ENCODE assay signal across 31 cellular contexts in genomic region chr4:26468977-26469376, GRCh38. TPM values are rescaled to one million over a fixed set of nuclear protein-coding genes. Genes with fewer than 3 reads are reported as not detected.
"Had no signal": no experiment of that assay in that cellular context is flagged by ENCODE, and none has a peak within 500 bp of the region (broad histone marks: within the 10 kb centered on the region; RNA-seq: fewer than 3 reads in every experiment).

No MANE protein-coding gene starts in this region.

- H3K27me3 Mint-ChIP-seq: activated CD4-positive, alpha-beta T cell treated with anti-CD3 and anti-CD28 coated beads, Interleukin-2, amount 10 ng/mL, durations not matched to agents 24 days and 14 days had no signal

- H3K36me3 Mint-ChIP-seq: activated naive CD8-positive, alpha-beta T cell treated with anti-CD3 and anti-CD28 coated beads for 36 hours had no signal

- H3K4me3 Mint-ChIP-seq: activated CD4-positive, alpha-beta T cell treated with anti-CD3 and anti-CD28 coated beads, Interleukin-2, amount 10 ng/mL, durations not matched to agents 24 days and 14 days; activated CD8-positive, alpha-beta T cell treated with anti-CD3 and anti-CD28 coated beads for 36 hours; activated naive CD4-positive, alpha-beta T cell treated with anti-CD3 and anti-CD28 coated beads for 36 hours; activated naive CD8-positive, alpha-beta T cell treated with anti-CD3 and anti-CD28 coated beads for 36 hours; activated T-cell treated with anti-CD3 and anti-CD28 coated beads, Interleukin-2, amount 50 U/mL, for 4 hours; activated T-helper 1 cell treated with anti-CD3 and anti-CD28 coated beads, Interleukin-12 subunit alpha, Interleukin-12 subunit beta, Interleukin-2, Interleukin-4 antibody, amounts not matched to agents 30 ng/mL and 10 ng/mL and 1 ng/mL, durations not matched to agents 14 hours and 24 hours and 36 hours; T-helper 1 cell treated with Interleukin-12 subunit alpha and Interleukin-12 subunit beta and Interleukin-4 antibody, amounts not matched to agents 30 μg/mL and 1 μg/mL, for 36 hours; T-helper 2 cell treated with Interferon-gamma antibody and Interleukin-4, amounts not matched to agents 5 μg/mL and 100 μg/mL, for 36 hours had no signal

- H3K4me1 Mint-ChIP-seq: activated CD4-positive, alpha-beta T cell treated with anti-CD3 and anti-CD28 coated beads, Interleukin-2, amount 10 ng/mL, durations not matched to agents 24 days and 14 days; activated naive CD8-positive, alpha-beta T cell treated with anti-CD3 and anti-CD28 coated beads for 36 hours had no signal

- ATAC-seq: activated CD8-positive, alpha-beta T cell treated with anti-CD3 and anti-CD28 coated beads for 36 hours; activated T-cell treated with anti-CD3 and anti-CD28 coated beads, Interleukin-2, amount 50 U/mL, for 4 hours; PC-3 had no signal

- H3K9me3 Mint-ChIP-seq: activated CD4-positive, alpha-beta T cell treated with anti-CD3 and anti-CD28 coated beads, Interleukin-2, amount 10 ng/mL, durations not matched to agents 24 days and 14 days; activated CD8-positive, alpha-beta T cell treated with anti-CD3 and anti-CD28 coated beads for 36 hours; activated naive CD4-positive, alpha-beta T cell treated with anti-CD3 and anti-CD28 coated beads for 36 hours; activated naive CD8-positive, alpha-beta T cell treated with anti-CD3 and anti-CD28 coated beads for 36 hours; activated T-cell treated with anti-CD3 and anti-CD28 coated beads, Interleukin-2, amount 50 U/mL, for 4 hours; T-helper 1 cell treated with Interleukin-12 subunit alpha and Interleukin-12 subunit beta and Interleukin-4 antibody, amounts not matched to agents 30 μg/mL and 1 μg/mL, for 36 hours; T-helper 2 cell treated with Interferon-gamma antibody and Interleukin-4, amounts not matched to agents 5 μg/mL and 100 μg/mL, for 36 hours had no signal

- H3K27ac Mint-ChIP-seq: activated CD4-positive, alpha-beta T cell treated with anti-CD3 and anti-CD28 coated beads, Interleukin-2, amount 10 ng/mL, durations not matched to agents 24 days and 14 days; activated CD8-positive, alpha-beta T cell treated with anti-CD3 and anti-CD28 coated beads for 36 hours; activated naive CD4-positive, alpha-beta T cell treated with anti-CD3 and anti-CD28 coated beads for 36 hours; activated naive CD8-positive, alpha-beta T cell treated with anti-CD3 and anti-CD28 coated beads for 36 hours; activated T-helper 1 cell treated with anti-CD3 and anti-CD28 coated beads, Interleukin-12 subunit alpha, Interleukin-12 subunit beta, Interleukin-2, Interleukin-4 antibody, amounts not matched to agents 30 ng/mL and 10 ng/mL and 1 ng/mL, durations not matched to agents 14 hours and 24 hours and 36 hours; T-helper 1 cell treated with Interleukin-12 subunit alpha and Interleukin-12 subunit beta and Interleukin-4 antibody, amounts not matched to agents 30 μg/mL and 1 μg/mL, for 36 hours; T-helper 2 cell treated with Interferon-gamma antibody and Interleukin-4, amounts not matched to agents 5 μg/mL and 100 μg/mL, for 36 hours had no signal

- H3K9me3 ChIP-seq: ascending aorta, body of pancreas, breast epithelium, Peyer's patch, SJSA1, SK-N-SH had no signal

- H3K36me3 ChIP-seq: ascending aorta, breast epithelium, Peyer's patch, SJSA1 had no signal

- H3K4me3 ChIP-seq: ascending aorta, body of pancreas, breast epithelium, Peyer's patch, SJSA1 had no signal

- DNase-seq: activated CD4-positive, alpha-beta T cell treated with anti-CD3 and anti-CD28 coated beads, Interleukin-2, amount 10 ng/mL, durations not matched to agents 24 days and 14 days; activated CD4-positive, alpha-beta T cell treated with anti-CD3 and anti-CD28 coated beads, Interleukin-2, amount 50 U/mL, for 4 hours; activated CD8-positive, alpha-beta memory T cell treated with anti-CD3 and anti-CD28 coated beads, Interleukin-2, amount 50 U/mL, for 4 hours; activated CD8-positive, alpha-beta T cell treated with anti-CD3 and anti-CD28 coated beads for 36 hours; activated gamma-delta T cell treated with Interleukin-2 at 50 U/mL for 16 hours; activated naive CD4-positive, alpha-beta T cell treated with anti-CD3 and anti-CD28 coated beads for 36 hours; activated naive CD8-positive, alpha-beta T cell treated with anti-CD3 and anti-CD28 coated beads for 36 hours; activated T-cell treated with anti-CD3 and anti-CD28 coated beads for 4 hours; activated T-cell treated with anti-CD3 and anti-CD28 coated beads, Interleukin-2, amount 50 U/mL, for 4 hours; amygdala; NCI-H1092 treated with DMSO at 0.1 percent for 48 hours; NCI-H1417 treated with DMSO at 0.1 percent for 48 hours; NCI-H187 treated with DMSO at 0.1 percent for 48 hours; NCI-H2081; NCI-H2171 treated with DMSO at 0.1 percent for 48 hours; NCI-H345; NCI-H524 treated with DMSO at 0.1 percent for 48 hours; PC-3; Peyer's patch; RPMI8226; SHP77 treated with DMSO at 0.1 percent for 48 hours; SK-N-SH had no signal

- H3K4me1 ChIP-seq: ascending aorta, breast epithelium, Peyer's patch, SJSA1 had no signal

- H3K27me3 ChIP-seq: ascending aorta, body of pancreas, breast epithelium, Peyer's patch, SJSA1 had no signal

RNA-seq across cellular contexts. Expression of gene CCKAR, which starts 21.3 kb away (rescaled TPM):
- total RNA-seq: activated CD4-positive, alpha-beta T cell treated with anti-CD3 and anti-CD28 coated beads, Interleukin-2, amount 10 ng/mL, durations not matched to agents 24 days and 14 days; activated CD8-positive, alpha-beta T cell treated with anti-CD3 and anti-CD28 coated beads for 36 hours; activated naive CD4-positive, alpha-beta T cell treated with anti-CD3 and anti-CD28 coated beads for 36 hours; activated naive CD8-positive, alpha-beta T cell treated with anti-CD3 and anti-CD28 coated beads for 36 hours; activated T-cell treated with anti-CD3 and anti-CD28 coated beads, Interleukin-2, amount 50 U/mL, for 4 hours; activated T-helper 1 cell treated with anti-CD3 and anti-CD28 coated beads, Interleukin-12 subunit alpha, Interleukin-12 subunit beta, Interleukin-2, Interleukin-4 antibody, amounts not matched to agents 30 ng/mL and 10 ng/mL and 1 ng/mL, durations not matched to agents 14 hours and 24 hours and 36 hours; ascending aorta; breast epithelium; cardiac septum; NCI-H460; PC-3; Peyer's patch; SJSA1 had no signal
- polyA plus RNA-seq: SK-N-SH had no signal
